In the genomic region with DNA sequence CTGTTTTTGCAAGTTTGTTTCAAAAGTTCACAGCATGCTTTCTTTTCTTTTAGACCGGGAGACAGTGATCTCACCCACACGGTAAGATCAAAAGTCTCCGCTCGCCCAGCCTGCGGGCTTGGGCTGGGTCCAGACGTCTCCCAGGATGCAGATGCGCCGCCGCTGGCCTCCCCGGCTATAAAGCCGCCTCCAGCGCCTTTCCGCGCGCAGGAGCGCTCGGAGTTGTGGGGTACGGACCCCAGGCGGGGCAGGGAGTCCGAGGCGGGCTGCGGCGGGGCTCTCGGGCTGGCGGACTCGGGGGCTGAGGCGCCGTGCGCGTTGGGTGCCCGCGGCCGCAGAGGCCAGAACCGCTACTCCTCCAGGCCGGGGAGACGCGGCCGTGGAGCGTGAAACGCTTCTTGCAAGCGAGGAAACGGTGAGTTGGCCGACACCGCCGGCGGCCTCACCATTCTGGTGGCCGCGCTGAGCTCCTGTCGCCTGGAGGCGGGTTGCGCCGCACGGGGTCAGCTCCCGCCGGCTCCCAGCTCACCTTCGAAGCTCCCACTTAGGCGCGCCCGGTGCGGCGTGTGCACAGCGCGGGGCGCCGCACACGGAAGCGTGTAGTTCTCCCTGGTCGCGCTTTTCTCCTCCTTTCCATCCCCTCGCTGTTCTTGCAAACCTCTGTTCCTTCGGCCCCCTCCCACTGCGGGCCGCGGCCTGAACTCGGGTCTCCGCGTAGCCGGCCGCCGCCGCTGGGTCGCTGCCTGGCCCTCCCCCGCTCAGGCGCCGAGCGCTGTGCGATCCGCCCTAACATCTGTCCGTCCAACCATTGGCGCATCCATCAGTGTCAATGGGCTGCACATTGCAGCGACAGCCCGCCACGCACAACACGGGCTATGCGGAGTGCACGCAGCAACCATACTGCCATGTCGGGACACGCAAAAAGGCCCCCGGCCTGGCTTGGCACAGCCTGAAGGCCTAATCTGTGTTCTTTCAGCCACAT, we compare ENCODE assay signal across 8 cellular contexts. TPM values are rescaled to one million over a fixed set of nuclear protein-coding genes. Genes with fewer than 3 reads are reported as not detected.
A peak's percentile ranks its signal among the peaks of the same experiment; 100 is the strongest.
DNase-seq lines count a peak whose midpoint lies in the region; ATAC-seq lines count a peak whose summit lies in the region.

No MANE protein-coding gene starts in this region.

- H3K36me3 Mint-ChIP-seq in stimulated activated naive CD8-positive, alpha-beta T cell treated with anti-CD3 and anti-CD28 coated beads, Interleukin-15, Interleukin-2, amounts not matched to agents 100 ng/mL and 50 ng/mL, for 24 hours (ENCODE audit: low read depth), result no peaks in the 10 kb centered on the region
- peaks cover 6% of the 10 kb centered on the region for H3K36me3 Mint-ChIP-seq in stimulated activated effector memory CD8-positive, alpha-beta T cell treated with anti-CD3 and anti-CD28 coated beads, Interleukin-12 subunit alpha, Interleukin-12 subunit beta, amount 100 ng/mL, for 72 hours

- no peaks in the 10 kb centered on the region for H3K9me3 Mint-ChIP-seq in stimulated activated naive CD8-positive, alpha-beta T cell treated with anti-CD3 and anti-CD28 coated beads, Interleukin-15, Interleukin-2, amounts not matched to agents 100 ng/mL and 50 ng/mL, for 24 hours
- no peaks in the 10 kb centered on the region for H3K9me3 Mint-ChIP-seq in stimulated activated effector memory CD8-positive, alpha-beta T cell treated with anti-CD3 and anti-CD28 coated beads, Interleukin-12 subunit alpha, Interleukin-12 subunit beta, amount 100 ng/mL, for 72 hours

- H3K27ac Mint-ChIP-seq in stimulated activated naive CD8-positive, alpha-beta T cell treated with anti-CD3 and anti-CD28 coated beads, Interleukin-15, Interleukin-2, amounts not matched to agents 100 ng/mL and 50 ng/mL, for 24 hours, result peak overlapping the region; percentile 68
- H3K27ac Mint-ChIP-seq in stimulated activated effector memory CD8-positive, alpha-beta T cell treated with anti-CD3 and anti-CD28 coated beads, Interleukin-12 subunit alpha, Interleukin-12 subunit beta, amount 100 ng/mL, for 72 hours, result peak overlapping the region; percentile 48

- peaks cover 33% of the 10 kb centered on the region for H3K4me1 Mint-ChIP-seq in stimulated activated naive CD8-positive, alpha-beta T cell treated with anti-CD3 and anti-CD28 coated beads, Interleukin-15, Interleukin-2, amounts not matched to agents 100 ng/mL and 50 ng/mL, for 24 hours (ENCODE audit: low read depth)
- peaks cover 59% of the 10 kb centered on the region for H3K4me1 Mint-ChIP-seq in stimulated activated effector memory CD8-positive, alpha-beta T cell treated with anti-CD3 and anti-CD28 coated beads, Interleukin-12 subunit alpha, Interleukin-12 subunit beta, amount 100 ng/mL, for 72 hours

- no peak for DNase-seq in stimulated activated naive CD8-positive, alpha-beta T cell treated with anti-CD3 and anti-CD28 coated beads, Interleukin-15, Interleukin-2, amounts not matched to agents 100 U/mL and 50 U/mL, for 24 hours
- peak; percentile 77 for DNase-seq in astrocyte of the hippocampus (ENCODE audit: low read depth, low spot score)
- peak; percentile 79 for DNase-seq in iris pigment epithelial cell (ENCODE audit: low read depth)
- DNase-seq in stimulated activated effector memory CD8-positive, alpha-beta T cell treated with anti-CD3 and anti-CD28 coated beads, Interleukin-12 subunit alpha, Interleukin-12 subunit beta, amount 100 ng/mL, for 72 hours (ENCODE audit: low spot score in 2 of 2), result peak in 1 of 2 donors; percentile 57
- no peak for DNase-seq in occipital lobe (lab: John Stamatoyannopoulos, UW)

- H3K27me3 Mint-ChIP-seq in stimulated activated naive CD8-positive, alpha-beta T cell treated with anti-CD3 and anti-CD28 coated beads, Interleukin-15, Interleukin-2, amounts not matched to agents 100 ng/mL and 50 ng/mL, for 24 hours, result peaks cover 70% of the 10 kb centered on the region

- no peak for ATAC-seq in stimulated activated naive CD8-positive, alpha-beta T cell treated with anti-CD3 and anti-CD28 coated beads, Interleukin-15, Interleukin-2, amounts not matched to agents 100 U/mL and 50 U/mL, for 24 hours
- no peak for ATAC-seq in stimulated activated effector memory CD8-positive, alpha-beta T cell treated with anti-CD3 and anti-CD28 coated beads, Interleukin-12 subunit alpha, Interleukin-12 subunit beta, amount 100 ng/mL, for 72 hours
- ATAC-seq in GM21423 (IDR thresholded peaks at IDR 0.05; ENCODE audit: unreplicated experiment), result no peak
- ATAC-seq in HG03469 (IDR thresholded peaks at IDR 0.05; ENCODE audit: unreplicated experiment), result no peak

- peak overlapping the region; percentile 86 for H3K4me3 Mint-ChIP-seq in stimulated activated naive CD8-positive, alpha-beta T cell treated with anti-CD3 and anti-CD28 coated beads, Interleukin-15, Interleukin-2, amounts not matched to agents 100 ng/mL and 50 ng/mL, for 24 hours
- peak overlapping the region; percentile 87 for H3K4me3 Mint-ChIP-seq in stimulated activated effector memory CD8-positive, alpha-beta T cell treated with anti-CD3 and anti-CD28 coated beads, Interleukin-12 subunit alpha, Interleukin-12 subunit beta, amount 100 ng/mL, for 72 hours

RNA-seq across cellular contexts. Expression of a gene that starts 2.3 kb away (rescaled TPM):
- 18.6 TPM for total RNA-seq in occipital lobe

Comparison
In these comparisons a context has a peak if more than half of its experiments do, and no peak if none do; other contexts are left out.
1. DNase-seq: peak in astrocyte of the hippocampus (single experiment) and iris pigment epithelial cell (single experiment); none in stimulated activated naive CD8-positive, alpha-beta T cell treated with anti-CD3 and anti-CD28 coated beads, Interleukin-15, Interleukin-2, amounts not matched to agents 100 U/mL and 50 U/mL, for 24 hours (single experiment) and occipital lobe (single experiment).